ENCODE assay signal across 8 cellular contexts in genomic region chr11:44565746-44566558, GRCh38. TPM values are rescaled to one million over a fixed set of nuclear protein-coding genes. Genes with fewer than 3 reads are reported as not detected.
A peak's percentile ranks its signal among the peaks of the same experiment; 100 is the strongest.
DNase-seq lines count a peak whose midpoint lies in the region; ATAC-seq and TF ChIP-seq lines count a peak whose summit lies in the region.

No MANE protein-coding gene starts in this region.

- H3K4me3 Mint-ChIP-seq in activated naive CD4-positive, alpha-beta T cell treated with anti-CD3 and anti-CD28 coated beads, Interleukin-2, amount 50 U/mL, for 24 hours = peak overlapping the region; percentile 97
- H3K4me3 Mint-ChIP-seq in activated CD8-positive, alpha-beta T cell treated with anti-CD3 and anti-CD28 coated beads, Interleukin-2, amount 10 ng/mL, durations not matched to agents 7 days and 5 days = peak overlapping the region; percentile 87

- H3K27ac ChIP-seq in tibial artery = peak overlapping the region; percentile 73 to 82

- POLR2A ChIA-PET in activated CD8-positive, alpha-beta T cell treated with anti-CD3 and anti-CD28 coated beads, Interleukin-2, amount 10 ng/mL, durations not matched to agents 7 days and 5 days (lab: Charles Lee) = interaction anchor here (0.7 to 3.1 kb wide), 7 partner anchors 8 to 46 kb away, joined by 3 to 15 read pairs (median 4); no protein-coding TSS in a partner anchor

- peaks cover 56% of the 10 kb centered on the region for H3K4me1 Mint-ChIP-seq in activated naive CD4-positive, alpha-beta T cell treated with anti-CD3 and anti-CD28 coated beads, Interleukin-2, amount 50 U/mL, for 24 hours
- H3K4me1 Mint-ChIP-seq in activated CD8-positive, alpha-beta T cell treated with anti-CD3 and anti-CD28 coated beads, Interleukin-2, amount 10 ng/mL, durations not matched to agents 7 days and 5 days (ENCODE audit: low read depth) = peaks cover 72% of the 10 kb centered on the region

- H3K36me3 Mint-ChIP-seq in activated naive CD4-positive, alpha-beta T cell treated with anti-CD3 and anti-CD28 coated beads, Interleukin-2, amount 50 U/mL, for 24 hours = peaks cover 21% of the 10 kb centered on the region
- H3K36me3 Mint-ChIP-seq in activated CD8-positive, alpha-beta T cell treated with anti-CD3 and anti-CD28 coated beads, Interleukin-2, amount 10 ng/mL, durations not matched to agents 7 days and 5 days (ENCODE audit: low read depth) = peaks cover 22% of the 10 kb centered on the region

- ATAC-seq in activated CD8-positive, alpha-beta T cell treated with anti-CD3 and anti-CD28 coated beads, Interleukin-2, amount 10 ng/mL, durations not matched to agents 7 days and 5 days = no peak
- ATAC-seq in GM19023 (IDR thresholded peaks at IDR 0.05; ENCODE audit: unreplicated experiment) = no peak
- ATAC-seq in HG02571 (IDR thresholded peaks at IDR 0.05; ENCODE audit: unreplicated experiment) = no peak

- TF ChIP-seq CTCF in kidney epithelial cell (IDR thresholded peaks at IDR 0.05; ENCODE audit: insufficient read depth, low read length, poor library complexity, severe bottlenecking) = no peak
- peak in 1 of 2 experiments; percentile 3 for TF ChIP-seq CTCF in tibial artery (IDR thresholded peaks at IDR 0.05)

- intact Hi-C loops in tibial artery (cut with DNase I; ENCODE audit: low total_unique reads) = loop anchor here (5.0 to 10.0 kb wide), 2 partner anchors 36 to 159 kb away; partner anchors contain the start of gene TSPAN18

- H3K36me3 ChIP-seq in kidney epithelial cell (ENCODE audit: control insufficient read depth, insufficient read depth, low read length) = no peaks in the 10 kb centered on the region
- H3K36me3 ChIP-seq in tibial artery = no peaks in the 10 kb centered on the region

- H3K4me3 ChIP-seq in kidney epithelial cell (ENCODE audit: low read depth, low read length) = peak overlapping the region; percentile 62
- H3K4me3 ChIP-seq in tibial artery = peak overlapping the region; percentile 59 to 70

- no peaks in the 10 kb centered on the region for H3K27me3 Mint-ChIP-seq in activated naive CD4-positive, alpha-beta T cell treated with anti-CD3 and anti-CD28 coated beads, Interleukin-2, amount 50 U/mL, for 24 hours
- H3K27me3 Mint-ChIP-seq in activated CD8-positive, alpha-beta T cell treated with anti-CD3 and anti-CD28 coated beads, Interleukin-2, amount 10 ng/mL, durations not matched to agents 7 days and 5 days (ENCODE audit: low read depth) = no peaks in the 10 kb centered on the region

- H3K27me3 ChIP-seq in kidney epithelial cell (ENCODE audit: control insufficient read depth, insufficient read depth, low read length) (no peaks in the 10 kb centered on the region), tibial artery (no peaks in the 10 kb centered on the region)

- no peaks in the 10 kb centered on the region for H3K9me3 ChIP-seq in tibial artery

- H3K4me1 ChIP-seq in tibial artery = peaks cover 6 to 82% (median 62%) of the 10 kb centered on the region in 4 donors

- no peak for DNase-seq in activated naive CD4-positive, alpha-beta T cell treated with Interleukin-2 at 50 U/mL for 16 hours
- no peak for DNase-seq in activated CD8-positive, alpha-beta T cell treated with anti-CD3 and anti-CD28 coated beads, Interleukin-2, amount 10 ng/mL, durations not matched to agents 7 days and 5 days
- DNase-seq in kidney epithelial cell (ENCODE audit: low read depth) = no peak
- DNase-seq in tibial artery = no peak
- no peak for DNase-seq in T-helper 9 cell

- H3K27ac Mint-ChIP-seq in activated naive CD4-positive, alpha-beta T cell treated with anti-CD3 and anti-CD28 coated beads, Interleukin-2, amount 50 U/mL, for 24 hours = peak overlapping the region; percentile 96
- peak overlapping the region; percentile 84 for H3K27ac Mint-ChIP-seq in activated CD8-positive, alpha-beta T cell treated with anti-CD3 and anti-CD28 coated beads, Interleukin-2, amount 10 ng/mL, durations not matched to agents 7 days and 5 days

- H3K9me3 Mint-ChIP-seq in activated naive CD4-positive, alpha-beta T cell treated with anti-CD3 and anti-CD28 coated beads, Interleukin-2, amount 50 U/mL, for 24 hours = no peaks in the 10 kb centered on the region
- no peaks in the 10 kb centered on the region for H3K9me3 Mint-ChIP-seq in activated CD8-positive, alpha-beta T cell treated with anti-CD3 and anti-CD28 coated beads, Interleukin-2, amount 10 ng/mL, durations not matched to agents 7 days and 5 days (ENCODE audit: insufficient read depth)

- CTCF ChIA-PET in activated CD8-positive, alpha-beta T cell treated with anti-CD3 and anti-CD28 coated beads, Interleukin-2, amount 10 ng/mL, durations not matched to agents 7 days and 5 days (lab: Charles Lee) = interaction anchor here (0.9 to 3.7 kb wide), 8 partner anchors 8 to 56 kb away, joined by 3 to 25 read pairs (median 7); no protein-coding TSS in a partner anchor

RNA-seq across cellular contexts. Expression of gene CD82, which starts 0.5 kb away (rescaled TPM):
- total RNA-seq in activated CD8-positive, alpha-beta T cell treated with anti-CD3 and anti-CD28 coated beads, Interleukin-2, amount 10 ng/mL, durations not matched to agents 7 days and 5 days = 10 to 100 TPM; 68.2 to 72.9 TPM
- 46.1 and 47.3 TPM in 2 replicates for total RNA-seq in kidney epithelial cell
